24 cellular contexts compared by ENCODE assay signal in genomic region chr2:210022824-210023223, GRCh38.
"Had no signal": no experiment of that assay in that cellular context is flagged by ENCODE, and none has a peak within 500 bp of the region (broad histone marks: within the 10 kb centered on the region; RNA-seq: fewer than 3 reads in every experiment).

No MANE protein-coding gene starts in this region.

- H3K4me3 ChIP-seq: adrenal gland, body of pancreas, breast epithelium, SJCRH30, SK-N-MC had no signal

- H3K4me3 Mint-ChIP-seq: activated CD4-positive, alpha-beta T cell treated with anti-CD3 and anti-CD28 coated beads, Interleukin-2, amount 10 ng/mL, durations not matched to agents 24 days and 14 days; activated CD8-positive, alpha-beta T cell treated with anti-CD3 and anti-CD28 coated beads for 36 hours; activated naive CD4-positive, alpha-beta T cell treated with anti-CD3 and anti-CD28 coated beads for 36 hours; activated naive CD8-positive, alpha-beta T cell treated with anti-CD3 and anti-CD28 coated beads, Interleukin-2, amount 10 ng/mL, durations not matched to agents 7 days and 5 days; activated T-helper 1 cell treated with anti-CD3 and anti-CD28 coated beads, Interleukin-12 subunit alpha, Interleukin-12 subunit beta, Interleukin-2, Interleukin-4 antibody, amounts not matched to agents 30 ng/mL and 10 ng/mL and 1 ng/mL, durations not matched to agents 14 hours and 24 hours and 36 hours; T-helper 2 cell treated with Interferon-gamma antibody and Interleukin-4, amounts not matched to agents 5 μg/mL and 100 μg/mL, for 36 hours had no signal

- H3K4me1 ChIP-seq: adrenal gland, body of pancreas, breast epithelium, SJCRH30 had no signal

- H3K27ac Mint-ChIP-seq: activated CD4-positive, alpha-beta T cell treated with anti-CD3 and anti-CD28 coated beads, Interleukin-2, amount 10 ng/mL, durations not matched to agents 24 days and 14 days; activated CD8-positive, alpha-beta T cell treated with anti-CD3 and anti-CD28 coated beads for 36 hours; activated naive CD4-positive, alpha-beta T cell treated with anti-CD3 and anti-CD28 coated beads for 36 hours; activated naive CD8-positive, alpha-beta T cell treated with anti-CD3 and anti-CD28 coated beads, Interleukin-2, amount 10 ng/mL, durations not matched to agents 7 days and 5 days; activated T-helper 1 cell treated with anti-CD3 and anti-CD28 coated beads, Interleukin-12 subunit alpha, Interleukin-12 subunit beta, Interleukin-2, Interleukin-4 antibody, amounts not matched to agents 30 ng/mL and 10 ng/mL and 1 ng/mL, durations not matched to agents 14 hours and 24 hours and 36 hours; T-helper 2 cell treated with Interferon-gamma antibody and Interleukin-4, amounts not matched to agents 5 μg/mL and 100 μg/mL, for 36 hours had no signal

- H3K27ac ChIP-seq: adrenal gland, body of pancreas, breast epithelium, SJCRH30, SK-N-MC had no signal

- DNase-seq: activated CD4-positive, alpha-beta T cell treated with anti-CD3 and anti-CD28 coated beads, Interleukin-2, amount 10 ng/mL, durations not matched to agents 24 days and 14 days; activated CD4-positive, alpha-beta T cell treated with anti-CD3 and anti-CD28 coated beads, Interleukin-2, amount 50 U/mL, for 4 hours; activated CD8-positive, alpha-beta T cell treated with anti-CD3 and anti-CD28 coated beads for 36 hours; activated gamma-delta T cell treated with Interleukin-2 at 50 U/mL for 16 hours; activated naive CD4-positive, alpha-beta T cell treated with anti-CD3 and anti-CD28 coated beads for 36 hours; activated naive CD8-positive, alpha-beta T cell treated with anti-CD3 and anti-CD28 coated beads, Interleukin-2, amount 10 ng/mL, durations not matched to agents 7 days and 5 days; activated T-cell treated with anti-CD3 and anti-CD28 coated beads, Interleukin-2, amount 50 U/mL, for 1 hour; adrenal gland; body of pancreas; central memory CD4-positive, alpha-beta T cell; Karpas-422; KBM-7; NCI-H1105; NCI-H1417 treated with DMSO at 0.1 percent for 48 hours; NCI-H1930; NCI-H345; NCI-H524 treated with DMSO at 0.1 percent for 48 hours; SHP77; SJCRH30 had no signal

- H3K36me3 ChIP-seq: breast epithelium had no signal

- H3K9me3 ChIP-seq: adrenal gland, body of pancreas, breast epithelium, SJCRH30 had no signal

- H3K27me3 Mint-ChIP-seq: activated CD4-positive, alpha-beta T cell treated with anti-CD3 and anti-CD28 coated beads, Interleukin-2, amount 10 ng/mL, durations not matched to agents 24 days and 14 days; activated CD8-positive, alpha-beta T cell treated with anti-CD3 and anti-CD28 coated beads for 36 hours; activated naive CD8-positive, alpha-beta T cell treated with anti-CD3 and anti-CD28 coated beads, Interleukin-2, amount 10 ng/mL, durations not matched to agents 7 days and 5 days had no signal

- H3K9me3 Mint-ChIP-seq: activated CD4-positive, alpha-beta T cell treated with anti-CD3 and anti-CD28 coated beads, Interleukin-2, amount 10 ng/mL, durations not matched to agents 24 days and 14 days; activated CD8-positive, alpha-beta T cell treated with anti-CD3 and anti-CD28 coated beads for 36 hours; activated naive CD4-positive, alpha-beta T cell treated with anti-CD3 and anti-CD28 coated beads for 36 hours; activated naive CD8-positive, alpha-beta T cell treated with anti-CD3 and anti-CD28 coated beads, Interleukin-2, amount 10 ng/mL, durations not matched to agents 7 days and 5 days; activated T-helper 1 cell treated with anti-CD3 and anti-CD28 coated beads, Interleukin-12 subunit alpha, Interleukin-12 subunit beta, Interleukin-2, Interleukin-4 antibody, amounts not matched to agents 30 ng/mL and 10 ng/mL and 1 ng/mL, durations not matched to agents 14 hours and 24 hours and 36 hours; T-helper 2 cell treated with Interferon-gamma antibody and Interleukin-4, amounts not matched to agents 5 μg/mL and 100 μg/mL, for 36 hours had no signal

- H3K27me3 ChIP-seq: adrenal gland, body of pancreas, breast epithelium, SJCRH30 had no signal

- H3K4me1 Mint-ChIP-seq: activated CD4-positive, alpha-beta T cell treated with anti-CD3 and anti-CD28 coated beads, Interleukin-2, amount 10 ng/mL, durations not matched to agents 24 days and 14 days; activated naive CD8-positive, alpha-beta T cell treated with anti-CD3 and anti-CD28 coated beads, Interleukin-2, amount 10 ng/mL, durations not matched to agents 7 days and 5 days had no signal

- ATAC-seq: activated CD8-positive, alpha-beta T cell treated with anti-CD3 and anti-CD28 coated beads for 36 hours; body of pancreas; Panc1 had no signal
